ENCODE assay signal across 8 cellular contexts in genomic region chrX:39645059-39645895, GRCh38.
DNase-seq lines count a peak whose midpoint lies in the region; TF ChIP-seq lines count a peak whose summit lies in the region.
"Had no signal": no experiment of that assay in that cellular context is flagged by ENCODE, and none has a peak within 500 bp of the region (broad histone marks: within the 10 kb centered on the region; RNA-seq: fewer than 3 reads in every experiment).

No MANE protein-coding gene starts in this region.

- H3K27me3 ChIP-seq in right atrium auricular region, result no peaks in the 10 kb centered on the region

- H3K9me3 ChIP-seq in HEK293 (ENCODE audit: control insufficient read depth, insufficient read depth, low read depth, low read length), result no peaks in the 10 kb centered on the region
- peaks cover 0 to 6% of the 10 kb centered on the region in 2 donors for H3K9me3 ChIP-seq in right atrium auricular region

- H3K4me1 ChIP-seq in HEK293 (ENCODE audit: control insufficient read depth, insufficient read depth, low read length) (peaks cover 3% of the 10 kb centered on the region; the same call in 1 of the 2 replicates), right atrium auricular region (no peaks in the 10 kb centered on the region)

- CTCF ChIA-PET in HEK293 (lab: Yijun Ruan, JAX), result interaction anchor here (0.7 kb wide), 1 partner anchor 481 kb away, joined by 3 read pairs; no protein-coding TSS in a partner anchor

- no peak for TF ChIP-seq CTCF in HEK293 (tag by site-specific recombination; IDR thresholded peaks at IDR 0.05)
- TF ChIP-seq CTCF in right atrium auricular region (IDR thresholded peaks at IDR 0.05), result no peak

- H3K36me3 ChIP-seq in HEK293 (ENCODE audit: control insufficient read depth in 2 of 2, insufficient read depth in 1 of 2, low read length in 2 of 2), result no peaks in the 10 kb centered on the region
- H3K36me3 ChIP-seq in right atrium auricular region, result no peaks in the 10 kb centered on the region

- POLR2A ChIA-PET in HEK293 (lab: Yijun Ruan, JAX), result no interaction called here

- H3K4me3 ChIP-seq in HEK293 (ENCODE audit: low read depth, low read length), result no peak overlapping the region
- H3K4me3 ChIP-seq in right atrium auricular region, result no peak overlapping the region
- H3K4me3 ChIP-seq: lung had no signal

- peak; percentile 31 to 41 for DNase-seq in activated CD4-positive, alpha-beta T cell treated with anti-CD3 and anti-CD28 coated beads, Interleukin-2, amount 50 U/mL, for 48 hours
- DNase-seq in right atrium auricular region (ENCODE audit: low spot score) (peak; percentile 80), glomerular visceral epithelial cell (ENCODE audit: extremely low spot score) (no peak), NCI-H1092 treated with DMSO at 0.1 percent for 48 hours (lab: John Stamatoyannopoulos, UW) (no peak), GM19240 (ENCODE audit: insufficient read length, low spot score) (no peak)
- peak; percentile 19 for DNase-seq in stimulated activated CD4-positive, alpha-beta T cell treated with anti-CD3 and anti-CD28 coated beads, Interleukin-4, amount 100 ng/mL, for 24 hours

- H3K27ac ChIP-seq in HEK293 (ENCODE audit: extremely low read depth, low read depth, low read length) (no peak overlapping the region), right atrium auricular region (peak overlapping the region in 1 of 2 donors; percentile 3)

TF ChIP-seq in HEK293, 187 proteins besides CTCF, POLR2A, EP300 and RAD21:
- no peak for TF ChIP-seq ZNF670 (tag by site-specific recombination; IDR thresholded peaks at IDR 0.05; ENCODE audit: low read depth)
- 0 out of 2 replicates have a peak, but pooled peaks have one; percentile 17 for TF ChIP-seq TRIM28 (IDR thresholded peaks at IDR 0.05; ENCODE audit: borderline replicate concordance, low read length)

Comparison
In these comparisons a context has a peak if more than half of its experiments do, and no peak if none do; other contexts are left out.
1. DNase-seq: peak in activated CD4-positive, alpha-beta T cell treated with anti-CD3 and anti-CD28 coated beads, Interleukin-2, amount 50 U/mL, for 48 hours (2 of 2), right atrium auricular region (single experiment) and stimulated activated CD4-positive, alpha-beta T cell treated with anti-CD3 and anti-CD28 coated beads, Interleukin-4, amount 100 ng/mL, for 24 hours (single experiment); none in glomerular visceral epithelial cell (single experiment), NCI-H1092 treated with DMSO at 0.1 percent for 48 hours (single experiment) and GM19240 (single experiment).